ENCODE assay signal across 19 cellular contexts in the genomic region with DNA sequence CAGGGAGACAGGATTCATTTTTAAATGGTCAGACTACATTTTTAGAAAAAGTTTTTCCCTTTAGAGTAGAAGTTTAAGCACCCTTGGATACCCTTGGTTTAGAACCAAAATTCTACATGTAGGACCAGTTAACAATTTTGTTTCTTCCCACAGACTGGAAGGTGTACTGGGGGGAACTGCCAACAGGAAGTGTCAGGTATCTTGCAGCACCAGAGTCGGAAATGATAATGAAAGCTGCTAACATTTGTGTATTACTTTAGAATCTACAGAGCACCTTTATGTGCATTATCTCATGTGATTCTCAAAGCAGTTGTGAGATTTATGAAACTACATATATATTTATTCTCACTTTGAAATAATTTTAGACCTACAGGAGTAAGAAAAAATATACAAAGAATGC.
"Had no signal": no experiment of that assay in that cellular context is flagged by ENCODE, and none has a peak within 500 bp of the region (broad histone marks: within the 10 kb centered on the region; RNA-seq: fewer than 3 reads in every experiment).

No MANE protein-coding gene starts in this region.

- H3K9me3 Mint-ChIP-seq: activated naive CD8-positive, alpha-beta T cell treated with anti-CD3 and anti-CD28 coated beads, Interleukin-2, amount 10 ng/mL, durations not matched to agents 7 days and 5 days; activated T-helper 1 cell treated with anti-CD3 and anti-CD28 coated beads, Interleukin-12 subunit alpha, Interleukin-12 subunit beta, Interleukin-2, Interleukin-4 antibody, amounts not matched to agents 30 ng/mL and 10 ng/mL and 1 ng/mL, durations not matched to agents 14 hours and 24 hours and 36 hours; natural killer cell treated with Interleukin-12 subunit alpha and Interleukin-12 subunit beta and Interleukin-15 and Interleukin-18, amount 100 ng/mL, for 72 hours; T-helper 2 cell treated with Interferon-gamma antibody and Interleukin-4, amounts not matched to agents 5 μg/mL and 100 μg/mL, for 36 hours had no signal

- H3K9me3 ChIP-seq: colonic mucosa, gastroesophageal sphincter, heart left ventricle, thyroid gland had no signal

- H3K27ac Mint-ChIP-seq: activated CD4-positive, alpha-beta T cell treated with anti-CD3 and anti-CD28 coated beads for 36 hours; activated naive CD8-positive, alpha-beta T cell treated with anti-CD3 and anti-CD28 coated beads, Interleukin-2, amount 10 ng/mL, durations not matched to agents 7 days and 5 days; activated T-helper 1 cell treated with anti-CD3 and anti-CD28 coated beads, Interleukin-12 subunit alpha, Interleukin-12 subunit beta, Interleukin-2, Interleukin-4 antibody, amounts not matched to agents 30 ng/mL and 10 ng/mL and 1 ng/mL, durations not matched to agents 14 hours and 24 hours and 36 hours; natural killer cell treated with Interleukin-12 subunit alpha and Interleukin-12 subunit beta and Interleukin-15 and Interleukin-18, amount 100 ng/mL, for 72 hours; T-helper 2 cell treated with Interferon-gamma antibody and Interleukin-4, amounts not matched to agents 5 μg/mL and 100 μg/mL, for 36 hours had no signal

- H3K4me1 ChIP-seq: colonic mucosa, thyroid gland had no signal

- H3K27me3 ChIP-seq: colonic mucosa, gastroesophageal sphincter, heart left ventricle, thyroid gland had no signal

- FAIRE-seq: endometrium, TTC549 had no signal

- H3K4me1 Mint-ChIP-seq: activated CD4-positive, alpha-beta T cell treated with anti-CD3 and anti-CD28 coated beads for 36 hours had no signal

- H3K4me3 ChIP-seq: colonic mucosa, gastroesophageal sphincter, heart left ventricle, thyroid gland had no signal

- ATAC-seq: activated CD4-positive, alpha-beta T cell treated with anti-CD3 and anti-CD28 coated beads for 36 hours; gastroesophageal sphincter; heart left ventricle; natural killer cell treated with Interleukin-12 subunit alpha and Interleukin-12 subunit beta and Interleukin-15 and Interleukin-18, amount 100 ng/mL, for 72 hours had no signal

- H3K36me3 ChIP-seq: colonic mucosa, thyroid gland had no signal

- H3K27ac ChIP-seq: colonic mucosa, gastroesophageal sphincter, heart left ventricle, thyroid gland had no signal

- H3K4me3 Mint-ChIP-seq: activated CD4-positive, alpha-beta T cell treated with anti-CD3 and anti-CD28 coated beads for 36 hours; activated naive CD8-positive, alpha-beta T cell treated with anti-CD3 and anti-CD28 coated beads, Interleukin-2, amount 10 ng/mL, durations not matched to agents 7 days and 5 days; activated T-helper 1 cell treated with anti-CD3 and anti-CD28 coated beads, Interleukin-12 subunit alpha, Interleukin-12 subunit beta, Interleukin-2, Interleukin-4 antibody, amounts not matched to agents 30 ng/mL and 10 ng/mL and 1 ng/mL, durations not matched to agents 14 hours and 24 hours and 36 hours; natural killer cell treated with Interleukin-12 subunit alpha and Interleukin-12 subunit beta and Interleukin-15 and Interleukin-18, amount 100 ng/mL, for 72 hours; T-helper 2 cell treated with Interferon-gamma antibody and Interleukin-4, amounts not matched to agents 5 μg/mL and 100 μg/mL, for 36 hours had no signal

- H3K36me3 Mint-ChIP-seq: activated naive CD8-positive, alpha-beta T cell treated with anti-CD3 and anti-CD28 coated beads, Interleukin-2, amount 10 ng/mL, durations not matched to agents 7 days and 5 days; natural killer cell treated with Interleukin-12 subunit alpha and Interleukin-12 subunit beta and Interleukin-15 and Interleukin-18, amount 100 ng/mL, for 72 hours had no signal

- DNase-seq: activated CD4-positive, alpha-beta T cell treated with anti-CD3 and anti-CD28 coated beads for 36 hours; activated CD4-positive, alpha-beta T cell treated with anti-CD3 and anti-CD28 coated beads, Interleukin-2, amount 50 U/mL, for 48 hours; activated naive CD8-positive, alpha-beta T cell treated with anti-CD3 and anti-CD28 coated beads, Interleukin-2, amount 10 ng/mL, durations not matched to agents 7 days and 5 days; amygdala; caudate nucleus; colonic mucosa; heart left ventricle; mesendoderm; posterior cingulate gyrus; retina; stimulated activated CD8-positive, alpha-beta memory T cell treated with anti-CD3 and anti-CD28 coated beads, Interleukin-4, amount 100 ng/mL, for 48 hours; stimulated activated naive CD4-positive, alpha-beta T cell; thyroid gland had no signal
